28 cellular contexts compared by ENCODE assay signal in genomic region chr5:118441956-118442355, GRCh38.
"Had no signal": no experiment of that assay in that cellular context is flagged by ENCODE, and none has a peak within 500 bp of the region (broad histone marks: within the 10 kb centered on the region; RNA-seq: fewer than 3 reads in every experiment).

No MANE protein-coding gene starts in this region.

- H3K36me3 Mint-ChIP-seq: activated naive CD4-positive, alpha-beta T cell treated with anti-CD3 and anti-CD28 coated beads, Interleukin-2, amount 50 U/mL, for 24 hours; activated naive CD8-positive, alpha-beta T cell treated with anti-CD3 and anti-CD28 coated beads for 36 hours had no signal

- H3K36me3 ChIP-seq: adrenal gland, colonic mucosa had no signal

- DNase-seq: activated B cell treated with CpG ODN at 0.5 μM for 24 hours; activated CD4-positive, alpha-beta T cell treated with anti-CD3 and anti-CD28 coated beads for 48 hours; activated CD4-positive, alpha-beta T cell treated with anti-CD3 and anti-CD28 coated beads, Interleukin-2, amount 50 U/mL, for 1 hour; activated CD4-positive, alpha-beta T cell treated with anti-CD3 and anti-CD28 coated beads, Interleukin-2, amount 50 U/mL, for 48 hours; activated CD8-positive, alpha-beta memory T cell treated with anti-CD3 and anti-CD28 coated beads for 24 hours; activated CD8-positive, alpha-beta T cell treated with anti-CD3 and anti-CD28 coated beads for 36 hours; activated effector memory CD4-positive, alpha-beta T cell treated with anti-CD3 and anti-CD28 coated beads, Interleukin-2, amount 50 U/mL, for 16 hours; activated naive CD4-positive, alpha-beta T cell treated with anti-CD3 and anti-CD28 coated beads for 36 hours; activated naive CD8-positive, alpha-beta T cell treated with anti-CD3 and anti-CD28 coated beads for 36 hours; activated naive CD8-positive, alpha-beta T cell treated with anti-CD3 and anti-CD28 coated beads, Interleukin-2, amount 50 U/mL, for 24 hours; activated T-cell treated with anti-CD3 and anti-CD28 coated beads, Interleukin-2, amount 50 U/mL, for 4 hours; adrenal gland; amygdala; aorta; body of pancreas; central memory CD4-positive, alpha-beta T cell; cerebellar nuclear complex; colonic mucosa; effector memory CD4-positive, alpha-beta T cell; endodermal cell; foreskin fibroblast; head of caudate nucleus; T-helper 2 cell had no signal

- ATAC-seq: activated CD4-positive, CD25-positive, alpha-beta regulatory T cell treated with anti-CD3 and anti-CD28 coated beads, Interleukin-2, amount 50 U/mL, for 24 hours; activated CD8-positive, alpha-beta T cell treated with anti-CD3 and anti-CD28 coated beads for 36 hours; activated naive CD8-positive, alpha-beta T cell treated with anti-CD3 and anti-CD28 coated beads, Interleukin-2, amount 50 U/mL, for 24 hours; activated T-cell treated with anti-CD3 and anti-CD28 coated beads, Interleukin-2, amount 50 U/mL, for 4 hours; body of pancreas; esophagus mucosa had no signal

- H3K27me3 ChIP-seq: adrenal gland, body of pancreas, colonic mucosa had no signal

- H3K4me1 Mint-ChIP-seq: activated B cell treated with CpG ODN at 0.5 μM for 24 hours; activated naive CD4-positive, alpha-beta T cell treated with anti-CD3 and anti-CD28 coated beads, Interleukin-2, amount 50 U/mL, for 24 hours; activated naive CD8-positive, alpha-beta T cell treated with anti-CD3 and anti-CD28 coated beads for 36 hours; activated naive CD8-positive, alpha-beta T cell treated with anti-CD3 and anti-CD28 coated beads, Interleukin-2, amount 50 U/mL, for 24 hours had no signal

- H3K9me3 Mint-ChIP-seq: activated B cell treated with CpG ODN at 0.5 μM for 24 hours; activated CD8-positive, alpha-beta T cell treated with anti-CD3 and anti-CD28 coated beads for 36 hours; activated naive CD4-positive, alpha-beta T cell treated with anti-CD3 and anti-CD28 coated beads for 36 hours; activated naive CD4-positive, alpha-beta T cell treated with anti-CD3 and anti-CD28 coated beads, Interleukin-2, amount 50 U/mL, for 24 hours; activated naive CD8-positive, alpha-beta T cell treated with anti-CD3 and anti-CD28 coated beads for 36 hours; activated naive CD8-positive, alpha-beta T cell treated with anti-CD3 and anti-CD28 coated beads, Interleukin-2, amount 50 U/mL, for 24 hours; activated T-cell treated with anti-CD3 and anti-CD28 coated beads, Interleukin-2, amount 50 U/mL, for 4 hours; activated T-helper 2 cell treated with anti-CD3 and anti-CD28 coated beads, Interferon-gamma antibody, Interleukin-2, Interleukin-4, amounts not matched to agents 10 μg/mL and 5 μg/mL and 100 μg/mL, durations not matched to agents 14 hours and 24 hours and 36 hours; endodermal cell had no signal

- H3K4me3 ChIP-seq: adrenal gland, body of pancreas, colonic mucosa had no signal

- H3K27ac Mint-ChIP-seq: activated B cell treated with CpG ODN at 0.5 μM for 24 hours; activated CD8-positive, alpha-beta T cell treated with anti-CD3 and anti-CD28 coated beads for 36 hours; activated naive CD4-positive, alpha-beta T cell treated with anti-CD3 and anti-CD28 coated beads for 36 hours; activated naive CD4-positive, alpha-beta T cell treated with anti-CD3 and anti-CD28 coated beads, Interleukin-2, amount 50 U/mL, for 24 hours; activated naive CD8-positive, alpha-beta T cell treated with anti-CD3 and anti-CD28 coated beads for 36 hours; activated naive CD8-positive, alpha-beta T cell treated with anti-CD3 and anti-CD28 coated beads, Interleukin-2, amount 50 U/mL, for 24 hours; activated T-helper 2 cell treated with anti-CD3 and anti-CD28 coated beads, Interferon-gamma antibody, Interleukin-2, Interleukin-4, amounts not matched to agents 10 μg/mL and 5 μg/mL and 100 μg/mL, durations not matched to agents 14 hours and 24 hours and 36 hours; endodermal cell had no signal

- H3K9me3 ChIP-seq: adrenal gland, body of pancreas, colonic mucosa had no signal

- H3K27me3 Mint-ChIP-seq: activated B cell treated with CpG ODN at 0.5 μM for 24 hours; activated CD8-positive, alpha-beta T cell treated with anti-CD3 and anti-CD28 coated beads for 36 hours; activated naive CD4-positive, alpha-beta T cell treated with anti-CD3 and anti-CD28 coated beads, Interleukin-2, amount 50 U/mL, for 24 hours; activated naive CD8-positive, alpha-beta T cell treated with anti-CD3 and anti-CD28 coated beads for 36 hours; activated naive CD8-positive, alpha-beta T cell treated with anti-CD3 and anti-CD28 coated beads, Interleukin-2, amount 50 U/mL, for 24 hours had no signal

- H3K4me1 ChIP-seq: adrenal gland, body of pancreas, colonic mucosa had no signal

- H3K27ac ChIP-seq: adrenal gland, body of pancreas, colonic mucosa, VCaP had no signal

- H3K4me3 Mint-ChIP-seq: activated B cell treated with CpG ODN at 0.5 μM for 24 hours; activated CD8-positive, alpha-beta T cell treated with anti-CD3 and anti-CD28 coated beads for 36 hours; activated naive CD4-positive, alpha-beta T cell treated with anti-CD3 and anti-CD28 coated beads for 36 hours; activated naive CD4-positive, alpha-beta T cell treated with anti-CD3 and anti-CD28 coated beads, Interleukin-2, amount 50 U/mL, for 24 hours; activated naive CD8-positive, alpha-beta T cell treated with anti-CD3 and anti-CD28 coated beads for 36 hours; activated naive CD8-positive, alpha-beta T cell treated with anti-CD3 and anti-CD28 coated beads, Interleukin-2, amount 50 U/mL, for 24 hours; activated T-cell treated with anti-CD3 and anti-CD28 coated beads, Interleukin-2, amount 50 U/mL, for 4 hours; endodermal cell had no signal
